Comparison of ENCODE assay signal across 8 cellular contexts in the genomic region with DNA sequence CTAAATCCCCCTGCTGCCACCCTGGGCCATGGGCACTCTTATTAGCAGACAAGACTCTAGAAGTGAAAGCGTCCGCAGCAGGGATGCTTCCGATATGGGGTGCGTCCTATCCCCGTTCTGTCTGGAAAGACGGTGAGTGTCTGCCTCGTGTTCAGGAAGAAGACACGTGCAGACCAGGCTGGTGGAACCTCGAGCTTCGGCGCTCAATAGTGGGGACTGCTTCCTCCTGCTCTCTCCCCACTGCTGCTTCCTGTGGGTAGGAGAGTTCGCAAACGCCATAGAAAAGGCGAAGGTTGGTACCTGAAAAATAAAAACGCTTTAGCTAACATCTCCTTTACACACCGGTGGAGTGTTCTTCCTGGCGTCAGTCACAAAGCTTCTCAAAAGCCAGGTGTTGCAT.
DNase-seq lines count a peak whose midpoint lies in the region; ATAC-seq, FAIRE-seq and TF ChIP-seq lines count a peak whose summit lies in the region.
"Not testable (repeated sequence)": the region's sequence is repeated elsewhere in the genome, so short reads cannot be mapped to it uniquely, and the experiment has no call there.

No MANE protein-coding gene starts in this region.

- POLR2A ChIA-PET in activated CD4-positive, alpha-beta memory T cell treated with anti-CD3 and anti-CD28 coated beads, Interleukin-2, amount 10 ng/mL, durations not matched to agents 7 days and 5 days (lab: Charles Lee): interaction anchor here (0.7 to 3.6 kb wide), 5 partner anchors 7 to 50 kb away, joined by 3 to 39 read pairs (median 14); no protein-coding TSS in a partner anchor

- not testable (repeated sequence) for H3K27me3 Mint-ChIP-seq in CD4-positive, CD25-positive, alpha-beta regulatory T cell; T-helper 17 cell; activated CD4-positive, alpha-beta memory T cell treated with anti-CD3 and anti-CD28 coated beads, Interleukin-2, amount 10 ng/mL, durations not matched to agents 7 days and 5 days; activated naive CD4-positive, alpha-beta T cell treated with anti-CD3 and anti-CD28 coated beads, Interleukin-2, amount 50 U/mL, for 24 hours

- H3K27me3 ChIP-seq in CD4-positive, CD25-positive, alpha-beta regulatory T cell (ENCODE audit: control insufficient read depth, insufficient read depth, low read length); bronchial epithelial cell (ENCODE audit: control insufficient read depth, insufficient read depth, low read length): not testable (repeated sequence)

- CTCF ChIA-PET in activated CD4-positive, alpha-beta memory T cell treated with anti-CD3 and anti-CD28 coated beads, Interleukin-2, amount 10 ng/mL, durations not matched to agents 7 days and 5 days (lab: Charles Lee): interaction anchor here (1.0 to 2.6 kb wide), 5 partner anchors 10 to 27 kb away, joined by 4 to 16 read pairs (median 6); no protein-coding TSS in a partner anchor

- ATAC-seq in CD4-positive, CD25-positive, alpha-beta regulatory T cell (ENCODE audit: low read depth in 2 of 2); T-helper 17 cell; stimulated activated effector memory CD8-positive, alpha-beta T cell treated with anti-CD3 and anti-CD28 coated beads, Interleukin-12 subunit alpha, Interleukin-12 subunit beta, amount 100 ng/mL, for 72 hours: not testable (repeated sequence)

- peak; percentile 60 for FAIRE-seq in GM12891 (lab: Jason Lieb, UNC)
- peak; percentile 83 for FAIRE-seq in bronchial epithelial cell (lab: Jason Lieb, UNC)

- peaks cover 60% of the 10 kb centered on the region for H3K4me1 ChIP-seq in CD4-positive, CD25-positive, alpha-beta regulatory T cell (ENCODE audit: control insufficient read depth, insufficient read depth, low read length, poor library complexity, severe bottlenecking)

- H3K9me3 Mint-ChIP-seq in CD4-positive, CD25-positive, alpha-beta regulatory T cell; activated naive CD4-positive, alpha-beta T cell treated with anti-CD3 and anti-CD28 coated beads, Interleukin-2, amount 50 U/mL, for 24 hours; stimulated activated effector memory CD8-positive, alpha-beta T cell treated with anti-CD3 and anti-CD28 coated beads, Interleukin-12 subunit alpha, Interleukin-12 subunit beta, amount 100 ng/mL, for 72 hours: not testable (repeated sequence)
- peaks cover 15% of the 10 kb centered on the region for H3K9me3 Mint-ChIP-seq in activated CD4-positive, alpha-beta memory T cell treated with anti-CD3 and anti-CD28 coated beads, Interleukin-2, amount 10 ng/mL, durations not matched to agents 7 days and 5 days

- TF ChIP-seq POLR2A in GM12891 (IDR thresholded peaks at IDR 0.05; ENCODE audit: low read depth, low read length): not testable (repeated sequence)

- H3K27ac Mint-ChIP-seq in CD4-positive, CD25-positive, alpha-beta regulatory T cell: peak overlapping the region; percentile 88 to 99 (median 91)
- peak overlapping the region; percentile 96 for H3K27ac Mint-ChIP-seq in T-helper 17 cell
- peak overlapping the region; percentile 98 for H3K27ac Mint-ChIP-seq in activated CD4-positive, alpha-beta memory T cell treated with anti-CD3 and anti-CD28 coated beads, Interleukin-2, amount 10 ng/mL, durations not matched to agents 7 days and 5 days
- H3K27ac Mint-ChIP-seq in activated naive CD4-positive, alpha-beta T cell treated with anti-CD3 and anti-CD28 coated beads, Interleukin-2, amount 50 U/mL, for 24 hours: peak overlapping the region; percentile 42
- H3K27ac Mint-ChIP-seq in stimulated activated effector memory CD8-positive, alpha-beta T cell treated with anti-CD3 and anti-CD28 coated beads, Interleukin-12 subunit alpha, Interleukin-12 subunit beta, amount 100 ng/mL, for 72 hours: peak overlapping the region; percentile 96

- peak overlapping the region; percentile 49 to 73 (median 60) for H3K4me3 Mint-ChIP-seq in CD4-positive, CD25-positive, alpha-beta regulatory T cell
- H3K4me3 Mint-ChIP-seq in T-helper 17 cell; activated CD4-positive, alpha-beta memory T cell treated with anti-CD3 and anti-CD28 coated beads, Interleukin-2, amount 10 ng/mL, durations not matched to agents 7 days and 5 days: not testable (repeated sequence)
- peak overlapping the region; percentile 24 for H3K4me3 Mint-ChIP-seq in activated naive CD4-positive, alpha-beta T cell treated with anti-CD3 and anti-CD28 coated beads, Interleukin-2, amount 50 U/mL, for 24 hours
- H3K4me3 Mint-ChIP-seq in stimulated activated effector memory CD8-positive, alpha-beta T cell treated with anti-CD3 and anti-CD28 coated beads, Interleukin-12 subunit alpha, Interleukin-12 subunit beta, amount 100 ng/mL, for 72 hours: peak overlapping the region; percentile 84

- not testable (repeated sequence) for H3K9me3 ChIP-seq in CD4-positive, CD25-positive, alpha-beta regulatory T cell (ENCODE audit: control insufficient read depth in 2 of 2, low read length in 2 of 2); T-helper 17 cell (ENCODE audit: control insufficient read depth, low read length, poor library complexity, severe bottlenecking)

- H3K4me3 ChIP-seq in CD4-positive, CD25-positive, alpha-beta regulatory T cell (ENCODE audit: low read depth, low read length): peak overlapping the region; percentile 48
- not testable (repeated sequence) for H3K4me3 ChIP-seq in bronchial epithelial cell (ENCODE audit: low read depth, low read length)

- not testable (repeated sequence) for H3K36me3 Mint-ChIP-seq in CD4-positive, CD25-positive, alpha-beta regulatory T cell; T-helper 17 cell (ENCODE audit: low read depth); activated naive CD4-positive, alpha-beta T cell treated with anti-CD3 and anti-CD28 coated beads, Interleukin-2, amount 50 U/mL, for 24 hours
- H3K36me3 Mint-ChIP-seq in activated CD4-positive, alpha-beta memory T cell treated with anti-CD3 and anti-CD28 coated beads, Interleukin-2, amount 10 ng/mL, durations not matched to agents 7 days and 5 days (ENCODE audit: low read depth): peaks cover 55% of the 10 kb centered on the region
- H3K36me3 Mint-ChIP-seq in stimulated activated effector memory CD8-positive, alpha-beta T cell treated with anti-CD3 and anti-CD28 coated beads, Interleukin-12 subunit alpha, Interleukin-12 subunit beta, amount 100 ng/mL, for 72 hours: peaks cover 96% of the 10 kb centered on the region

- peak in 1 of 3 donors; percentile 56 for DNase-seq in CD4-positive, CD25-positive, alpha-beta regulatory T cell
- DNase-seq in GM12891 (ENCODE audit: insufficient read length, low spot score); T-helper 17 cell; activated CD4-positive, alpha-beta memory T cell treated with anti-CD3 and anti-CD28 coated beads, Interleukin-2, amount 10 ng/mL, durations not matched to agents 7 days and 5 days; bronchial epithelial cell (ENCODE audit: low read depth); stimulated activated effector memory CD8-positive, alpha-beta T cell treated with anti-CD3 and anti-CD28 coated beads, Interleukin-12 subunit alpha, Interleukin-12 subunit beta, amount 100 ng/mL, for 72 hours (ENCODE audit: low spot score in 2 of 2): not testable (repeated sequence)
- peak; percentile 41 to 44 for DNase-seq in activated T-cell treated with anti-CD3 and anti-CD28 coated beads, Interleukin-2, amount 50 U/mL, for 48 hours

- H3K27ac ChIP-seq in CD4-positive, CD25-positive, alpha-beta regulatory T cell (ENCODE audit: insufficient read depth, low read length, poor library complexity, severe bottlenecking): peak overlapping the region; percentile 65

- not testable (repeated sequence) for TF ChIP-seq CTCF in bronchial epithelial cell (IDR thresholded peaks at IDR 0.05; ENCODE audit: insufficient read depth, low read length, severe bottlenecking)

- peaks cover 27 to 76% (median 47%) of the 10 kb centered on the region in 4 donors for H3K4me1 Mint-ChIP-seq in CD4-positive, CD25-positive, alpha-beta regulatory T cell
- peaks cover 46% of the 10 kb centered on the region for H3K4me1 Mint-ChIP-seq in T-helper 17 cell
- peaks cover 86% of the 10 kb centered on the region for H3K4me1 Mint-ChIP-seq in activated CD4-positive, alpha-beta memory T cell treated with anti-CD3 and anti-CD28 coated beads, Interleukin-2, amount 10 ng/mL, durations not matched to agents 7 days and 5 days
- peaks cover 71% of the 10 kb centered on the region for H3K4me1 Mint-ChIP-seq in activated naive CD4-positive, alpha-beta T cell treated with anti-CD3 and anti-CD28 coated beads, Interleukin-2, amount 50 U/mL, for 24 hours
- peaks cover 91% of the 10 kb centered on the region for H3K4me1 Mint-ChIP-seq in stimulated activated effector memory CD8-positive, alpha-beta T cell treated with anti-CD3 and anti-CD28 coated beads, Interleukin-12 subunit alpha, Interleukin-12 subunit beta, amount 100 ng/mL, for 72 hours

- H3K36me3 ChIP-seq in CD4-positive, CD25-positive, alpha-beta regulatory T cell (ENCODE audit: control insufficient read depth, insufficient read depth, low read length); bronchial epithelial cell (ENCODE audit: control insufficient read depth, insufficient read depth, low read length): not testable (repeated sequence)

Comparison
In these comparisons a context has a peak if more than half of its experiments do, and no peak if none do; other contexts are left out.
1. H3K27ac Mint-ChIP-seq: peak in every context shown above with its lines; median percentile 98 in activated CD4-positive, alpha-beta memory T cell treated with anti-CD3 and anti-CD28 coated beads, Interleukin-2, amount 10 ng/mL, durations not matched to agents 7 days and 5 days; 96 in T-helper 17 cell; 96 in stimulated activated effector memory CD8-positive, alpha-beta T cell treated with anti-CD3 and anti-CD28 coated beads, Interleukin-12 subunit alpha, Interleukin-12 subunit beta, amount 100 ng/mL, for 72 hours; 91 in CD4-positive, CD25-positive, alpha-beta regulatory T cell; 42 in activated naive CD4-positive, alpha-beta T cell treated with anti-CD3 and anti-CD28 coated beads, Interleukin-2, amount 50 U/mL, for 24 hours.